ENCODE assay signal across 11 cellular contexts in genomic region chr11:8231979-8232378, GRCh38.
"Had no signal": no experiment of that assay in that cellular context is flagged by ENCODE, and none has a peak within 500 bp of the region (broad histone marks: within the 10 kb centered on the region; RNA-seq: fewer than 3 reads in every experiment).

No MANE protein-coding gene starts in this region.

- H3K4me3 Mint-ChIP-seq: activated CD4-positive, alpha-beta memory T cell treated with anti-CD3 and anti-CD28 coated beads for 36 hours; activated CD8-positive, alpha-beta memory T cell treated with anti-CD3 and anti-CD28 coated beads, Interleukin-2, amount 10 ng/mL, durations not matched to agents 7 days and 5 days; activated naive CD4-positive, alpha-beta T cell treated with anti-CD3 and anti-CD28 coated beads for 36 hours; endodermal cell had no signal

- ATAC-seq: activated CD8-positive, alpha-beta memory T cell treated with anti-CD3 and anti-CD28 coated beads, Interleukin-2, amount 10 ng/mL, durations not matched to agents 7 days and 5 days; heart right ventricle; left colon had no signal

- H3K27ac Mint-ChIP-seq: activated CD4-positive, alpha-beta memory T cell treated with anti-CD3 and anti-CD28 coated beads for 36 hours; activated CD8-positive, alpha-beta memory T cell treated with anti-CD3 and anti-CD28 coated beads, Interleukin-2, amount 10 ng/mL, durations not matched to agents 7 days and 5 days; activated naive CD4-positive, alpha-beta T cell treated with anti-CD3 and anti-CD28 coated beads for 36 hours; activated T-helper 2 cell treated with anti-CD3 and anti-CD28 coated beads, Interferon-gamma antibody, Interleukin-2, Interleukin-4, amounts not matched to agents 10 μg/mL and 5 μg/mL and 100 μg/mL, durations not matched to agents 14 hours and 24 hours and 36 hours; endodermal cell had no signal

- H3K9me3 Mint-ChIP-seq: activated CD4-positive, alpha-beta memory T cell treated with anti-CD3 and anti-CD28 coated beads for 36 hours; activated naive CD4-positive, alpha-beta T cell treated with anti-CD3 and anti-CD28 coated beads for 36 hours; activated T-helper 2 cell treated with anti-CD3 and anti-CD28 coated beads, Interferon-gamma antibody, Interleukin-2, Interleukin-4, amounts not matched to agents 10 μg/mL and 5 μg/mL and 100 μg/mL, durations not matched to agents 14 hours and 24 hours and 36 hours; endodermal cell had no signal

- H3K36me3 Mint-ChIP-seq: activated CD4-positive, alpha-beta memory T cell treated with anti-CD3 and anti-CD28 coated beads for 36 hours; activated CD8-positive, alpha-beta memory T cell treated with anti-CD3 and anti-CD28 coated beads, Interleukin-2, amount 10 ng/mL, durations not matched to agents 7 days and 5 days had no signal

- H3K27me3 Mint-ChIP-seq: activated CD4-positive, alpha-beta memory T cell treated with anti-CD3 and anti-CD28 coated beads for 36 hours; activated CD8-positive, alpha-beta memory T cell treated with anti-CD3 and anti-CD28 coated beads, Interleukin-2, amount 10 ng/mL, durations not matched to agents 7 days and 5 days had no signal

- H3K4me1 Mint-ChIP-seq: activated CD8-positive, alpha-beta memory T cell treated with anti-CD3 and anti-CD28 coated beads, Interleukin-2, amount 10 ng/mL, durations not matched to agents 7 days and 5 days; endodermal cell had no signal

- DNase-seq: activated CD4-positive, alpha-beta memory T cell treated with anti-CD3 and anti-CD28 coated beads for 36 hours; activated CD8-positive, alpha-beta memory T cell treated with anti-CD3 and anti-CD28 coated beads, Interleukin-2, amount 10 ng/mL, durations not matched to agents 7 days and 5 days; activated naive CD4-positive, alpha-beta T cell treated with anti-CD3 and anti-CD28 coated beads for 36 hours; activated T-cell treated with anti-CD3 and anti-CD28 coated beads, Interleukin-2, amount 50 U/mL, for 1 hour; endodermal cell; heart right ventricle; left colon; stimulated activated CD4-positive, alpha-beta T cell treated with anti-CD3 and anti-CD28 coated beads, Interleukin-15, amount 100 ng/mL, for 24 hours; stimulated activated CD4-positive, alpha-beta T cell treated with anti-CD3 and anti-CD28 coated beads, Interleukin-4, amount 100 ng/mL, for 1 hour; stimulated activated naive CD4-positive, alpha-beta T cell treated with Interleukin-2 at 50 U/mL for 16 hours had no signal
